Comparison of ENCODE assay signal across 8 cellular contexts in the genomic region with DNA sequence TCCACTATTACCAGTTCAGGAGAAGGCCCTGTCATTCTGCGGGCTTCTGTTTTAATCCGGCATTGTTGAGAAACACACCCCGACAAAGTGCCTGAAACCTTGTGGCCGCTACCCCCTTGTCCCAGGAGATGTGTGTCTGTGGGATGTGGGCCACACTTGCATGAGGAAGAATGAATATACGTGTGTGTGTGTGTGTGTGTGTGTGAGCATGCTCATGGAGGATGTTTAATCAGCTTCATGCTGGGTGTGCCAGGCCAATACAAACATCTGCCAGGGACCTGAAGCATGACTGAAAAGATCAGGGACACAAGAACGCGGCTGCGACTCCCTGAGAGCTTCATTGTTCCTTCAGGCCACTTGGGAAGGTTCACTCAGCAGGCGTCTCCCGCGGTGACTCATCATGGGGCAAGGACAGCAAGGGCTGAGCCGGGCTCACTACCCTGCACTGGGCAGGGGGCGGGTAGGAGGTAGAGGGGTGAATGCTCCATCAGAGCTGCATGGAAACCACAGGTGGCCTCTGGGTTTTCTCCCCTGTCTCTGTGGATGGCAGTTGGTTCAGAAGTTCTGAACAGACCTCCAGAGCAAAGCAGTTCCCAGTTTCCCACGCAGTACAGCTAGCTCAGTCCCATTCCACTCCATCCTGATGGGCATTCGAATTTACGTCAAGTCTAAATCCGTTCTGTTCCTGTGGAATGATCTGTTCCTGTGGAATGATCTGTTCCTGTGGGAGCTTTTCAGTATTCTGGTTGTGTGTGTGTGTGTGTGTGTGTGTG. TPM values are rescaled to one million over a fixed set of nuclear protein-coding genes. Genes with fewer than 3 reads are reported as not detected.
DNase-seq lines count a peak whose midpoint lies in the region; ATAC-seq, FAIRE-seq and TF ChIP-seq lines count a peak whose summit lies in the region.

No MANE protein-coding gene starts in this region.

- FAIRE-seq in K562 (lab: Jason Lieb, UNC) = peak; percentile 74
- FAIRE-seq in kidney (lab: Jason Lieb, UNC) = no peak

- no peaks in the 10 kb centered on the region for H3K9me3 Mint-ChIP-seq in activated CD4-positive, alpha-beta memory T cell treated with anti-CD3 and anti-CD28 coated beads for 36 hours
- no peaks in the 10 kb centered on the region for H3K9me3 Mint-ChIP-seq in activated CD4-positive, alpha-beta memory T cell treated with anti-CD3 and anti-CD28 coated beads, Interleukin-2, amount 10 ng/mL, durations not matched to agents 7 days and 5 days

- H3K79me2 ChIP-seq in K562 (ENCODE audit: control insufficient read depth, insufficient read depth, low read length) = peaks cover 56% of the 10 kb centered on the region

- ATAC-seq in K562 = peak; percentile 44
- no peak for ATAC-seq in HG02938 (IDR thresholded peaks at IDR 0.05; ENCODE audit: unreplicated experiment)

- H3K36me3 ChIP-seq in K562 (ENCODE audit: control insufficient read depth, insufficient read depth, low read length) (no peaks in the 10 kb centered on the region), kidney (ENCODE audit: control insufficient read depth in 1 of 2, insufficient read depth in 2 of 2, low read length in 2 of 2) (no peaks in the 10 kb centered on the region), spleen (no peaks in the 10 kb centered on the region)

- H3K27me3 Mint-ChIP-seq in activated CD4-positive, alpha-beta memory T cell treated with anti-CD3 and anti-CD28 coated beads for 36 hours = no peaks in the 10 kb centered on the region
- H3K27me3 Mint-ChIP-seq in activated CD4-positive, alpha-beta memory T cell treated with anti-CD3 and anti-CD28 coated beads, Interleukin-2, amount 10 ng/mL, durations not matched to agents 7 days and 5 days = no peaks in the 10 kb centered on the region

- intact Hi-C loops in activated CD4-positive, alpha-beta memory T cell treated with anti-CD3 and anti-CD28 coated beads for 36 hours (cut with micrococcal nuclease) = no loop called here
- intact Hi-C loops in K562 (cut with micrococcal nuclease) = no loop called here
- intact Hi-C loops in kidney (cut with DNase I) = no loop called here
- intact Hi-C loops in spleen (cut with DNase I; ENCODE audit: low total_unique reads) = no loop called here

- H3K27ac ChIP-seq in K562 (ENCODE audit: extremely low read depth, low read depth, low read length) (peak overlapping the region; percentile 84), kidney (ENCODE audit: low read depth in 2 of 2, low read length in 2 of 2) (peak overlapping the region; percentile 98 to 99), spleen (peak overlapping the region; percentile 89 to 100 (median 98))

- H3K4me1 ChIP-seq in K562 (replicated peaks in 1 of 2; ENCODE audit: control insufficient read depth in 2 of 2, insufficient read depth in 2 of 2, low read length in 2 of 2) (peaks cover 77 to 87% of the 10 kb centered on the region in 2 experiments), kidney (ENCODE audit: control insufficient read depth in 1 of 2, insufficient read depth in 1 of 2, low read depth in 1 of 2, low read length in 2 of 2) (peaks cover 76 to 80% of the 10 kb centered on the region in 2 donors), spleen (peaks cover 69 to 100% (median 96%) of the 10 kb centered on the region in 6 donors)

- 0 out of 4 replicates have a peak, but pooled peaks of 1 of the 2 experiments have one; percentile 1 for TF ChIP-seq RAD21 in K562 (CRISPR knock-in tag; conservative IDR thresholded peaks at IDR 0.05 in 1 of 2, IDR thresholded peaks at IDR 0.05 in 1 of 2)

- no peak for TF ChIP-seq EP300 in K562 (IDR thresholded peaks at IDR 0.05; ENCODE audit: low read length)

- DNase-seq in activated CD4-positive, alpha-beta memory T cell treated with anti-CD3 and anti-CD28 coated beads for 36 hours = peak; percentile 39
- DNase-seq in activated CD4-positive, alpha-beta memory T cell treated with anti-CD3 and anti-CD28 coated beads, Interleukin-2, amount 10 ng/mL, durations not matched to agents 7 days and 5 days = no peak
- peak; percentile 90 for DNase-seq in NCI-H2196 treated with DMSO at 0.1 percent for 48 hours (lab: John Stamatoyannopoulos, UW; ENCODE audit: unreplicated experiment)
- peak in 3 of 4 experiments; percentile 66 to 85 (median 73) for DNase-seq in K562 (ENCODE audit: extremely low read depth in 1 of 4, low spot score in 3 of 4)
- peak; percentile 95 for DNase-seq in kidney
- no peak for DNase-seq in spleen
- no peak for DNase-seq in activated gamma-delta T cell (lab: John Stamatoyannopoulos, UW)

- H3K27ac Mint-ChIP-seq in activated CD4-positive, alpha-beta memory T cell treated with anti-CD3 and anti-CD28 coated beads for 36 hours = peak overlapping the region; percentile 95
- no peak overlapping the region for H3K27ac Mint-ChIP-seq in activated CD4-positive, alpha-beta memory T cell treated with anti-CD3 and anti-CD28 coated beads, Interleukin-2, amount 10 ng/mL, durations not matched to agents 7 days and 5 days

- H3K9ac ChIP-seq in K562 (ENCODE audit: insufficient read depth in 1 of 2, low read depth in 2 of 2, low read length in 2 of 2) = peak overlapping the region; percentile 71 to 85
- peak overlapping the region; percentile 30 to 68 for H3K9ac ChIP-seq in kidney (ENCODE audit: low read length in 2 of 2)

- peak overlapping the region; percentile 6; the same call in 1 of the 2 replicates for H3K4me3 ChIP-seq in K562
- H3K4me3 ChIP-seq in kidney (ENCODE audit: low read length in 2 of 2) = peak overlapping the region in 1 of 2 donors; percentile 9
- peak overlapping the region in 1 of 8 donors; percentile 52 for H3K4me3 ChIP-seq in spleen

- POLR2A ChIA-PET in activated CD4-positive, alpha-beta memory T cell treated with anti-CD3 and anti-CD28 coated beads for 36 hours (lab: Charles Lee) = interaction anchor here (1.2 to 26.8 kb wide), 4 partner anchors 12 to 69 kb away, joined by 4 to 4089 read pairs (median 648); partner anchors contain the start of genes MALAT1 and NEAT1
- POLR2A ChIA-PET in activated CD4-positive, alpha-beta memory T cell treated with anti-CD3 and anti-CD28 coated beads, Interleukin-2, amount 10 ng/mL, durations not matched to agents 7 days and 5 days (lab: Charles Lee) = interaction anchor here (1.1 to 28.9 kb wide), 4 partner anchors 7 to 71 kb away, joined by 3 to 6840 read pairs (median 1583); partner anchors contain the start of genes MALAT1 and NEAT1
- POLR2A ChIA-PET in K562 (lab: Yijun Ruan, JAX) = interaction anchor here (0.6 to 27.6 kb wide), 5 partner anchors 11 to 663 kb away, joined by 3 to 2118 read pairs (median 704); partner anchors contain the start of genes MALAT1 and NEAT1

- H3K4me1 Mint-ChIP-seq in activated CD4-positive, alpha-beta memory T cell treated with anti-CD3 and anti-CD28 coated beads for 36 hours (ENCODE audit: low read depth) = peaks cover 69% of the 10 kb centered on the region
- peaks cover 58% of the 10 kb centered on the region for H3K4me1 Mint-ChIP-seq in activated CD4-positive, alpha-beta memory T cell treated with anti-CD3 and anti-CD28 coated beads, Interleukin-2, amount 10 ng/mL, durations not matched to agents 7 days and 5 days

- H4K20me1 ChIP-seq in K562 (replicated peaks; ENCODE audit: control insufficient read depth, insufficient read depth, low read length) = no peaks in the 10 kb centered on the region

- H3K9me3 ChIP-seq in K562 (replicated peaks; ENCODE audit: control insufficient read depth, insufficient read depth, low read depth, low read length) = no peaks in the 10 kb centered on the region
- no peaks in the 10 kb centered on the region for H3K9me3 ChIP-seq in kidney (ENCODE audit: control insufficient read depth in 1 of 2, low read length in 2 of 2)
- H3K9me3 ChIP-seq in spleen = no peaks in the 10 kb centered on the region

- in situ Hi-C loops in K562 (cut with MboI) = no loop called here

- TF ChIP-seq CTCF in K562 (IDR thresholded peaks at IDR 0.05 in 2 of 3, conservative IDR thresholded peaks at IDR 0.05 in 1 of 3; ENCODE audit: insufficient read depth in 2 of 3, low read depth in 1 of 3, low read length in 3 of 3) (no peak), kidney (IDR thresholded peaks at IDR 0.05; ENCODE audit: borderline replicate concordance, extremely low read depth, insufficient read depth) (no peak), spleen (IDR thresholded peaks at IDR 0.05 in 8 of 11, conservative IDR thresholded peaks at IDR 0.05 in 3 of 11) (no peak)

- H3K4me2 ChIP-seq in K562 (ENCODE audit: insufficient read depth, low read length) = peak overlapping the region; percentile 81

- peak overlapping the region; percentile 86 for H2AFZ ChIP-seq in K562 (ENCODE audit: low read depth, low read length)

- H3K4me3 Mint-ChIP-seq in activated CD4-positive, alpha-beta memory T cell treated with anti-CD3 and anti-CD28 coated beads for 36 hours = no peak overlapping the region
- H3K4me3 Mint-ChIP-seq in activated CD4-positive, alpha-beta memory T cell treated with anti-CD3 and anti-CD28 coated beads, Interleukin-2, amount 10 ng/mL, durations not matched to agents 7 days and 5 days = no peak overlapping the region

- H3K27me3 ChIP-seq in K562 (ENCODE audit: control insufficient read depth in 2 of 2, insufficient read depth in 2 of 2, low read length in 2 of 2) (no peaks in the 10 kb centered on the region), spleen (replicated peaks in 1 of 7) (no peaks in the 10 kb centered on the region)

- H3K36me3 Mint-ChIP-seq in activated CD4-positive, alpha-beta memory T cell treated with anti-CD3 and anti-CD28 coated beads for 36 hours = peaks cover 2% of the 10 kb centered on the region
- no peaks in the 10 kb centered on the region for H3K36me3 Mint-ChIP-seq in activated CD4-positive, alpha-beta memory T cell treated with anti-CD3 and anti-CD28 coated beads, Interleukin-2, amount 10 ng/mL, durations not matched to agents 7 days and 5 days (ENCODE audit: low read depth)

- 11% methylated on average over 17 of the region's 17 CpGs for WGBS in K562 (ENCODE audit: insufficient coverage, low coverage, missing lambda C conversion rate)
- WGBS in spleen, 5 donors = 38 to 58% (median 51%) methylated on average over 14 to 17 of the region's 17 CpGs

- peaks cover 6% of the 10 kb centered on the region for H3K9me1 ChIP-seq in K562 (ENCODE audit: control insufficient read depth, insufficient read depth, low read length)

- TF ChIP-seq POLR2A in K562 (conservative IDR thresholded peaks at IDR 0.05) (no peak; the same call in none of the 2 replicates), spleen (IDR thresholded peaks at IDR 0.05) (no peak)

- CTCF ChIA-PET in activated CD4-positive, alpha-beta memory T cell treated with anti-CD3 and anti-CD28 coated beads for 36 hours (lab: Charles Lee) = interaction anchor here (0.7 to 2.7 kb wide), 7 partner anchors 12 to 113 kb away, joined by 3 to 14 read pairs (median 4); no protein-coding TSS in a partner anchor
- CTCF ChIA-PET in activated CD4-positive, alpha-beta memory T cell treated with anti-CD3 and anti-CD28 coated beads, Interleukin-2, amount 10 ng/mL, durations not matched to agents 7 days and 5 days (lab: Charles Lee) = interaction anchor here (0.5 to 2.3 kb wide), 5 partner anchors 12 to 26 kb away, joined by 3 to 12 read pairs (median 3); no protein-coding TSS in a partner anchor
- CTCF ChIA-PET in K562 (lab: Yijun Ruan, JAX; ENCODE audit: low intra/inter-chr PET ratio) = no interaction called here

- no TSS peak for BruUV-seq in K562 (replicated peaks; lab: Mats Ljungman, UMichigan)

RNA-seq across cellular contexts. Expression of gene MALAT1, which starts 7.0 kb away (rescaled TPM):
- total RNA-seq in activated CD4-positive, alpha-beta memory T cell treated with anti-CD3 and anti-CD28 coated beads for 36 hours = 1,000 to 10,000 TPM; 8,046 to 8,888 TPM
- total RNA-seq in activated CD4-positive, alpha-beta memory T cell treated with anti-CD3 and anti-CD28 coated beads, Interleukin-2, amount 10 ng/mL, durations not matched to agents 7 days and 5 days = 1,000 to 10,000 TPM; 7,674 to 7,759 TPM
- total RNA-seq in K562 (2011; cell fraction: chromatin; rRNA removed; ENCODE audit: low replicate concordance) = 25,088 and 54,166 TPM in 2 replicates
- 9,055 and 12,105 TPM in 2 replicates for total RNA-seq in K562 (2011; cell fraction: nucleolus; rRNA removed)
- total RNA-seq in K562 (2011; cell fraction: nucleoplasm; rRNA removed) = 29,585 and 58,308 TPM in 2 replicates
- total RNA-seq in K562 (2014; rRNA removed) (1,943 and 2,212 TPM in 2 replicates), K562 (2014; rRNA removed; fragmentation: Illumina TruSeq; extraction: Trizol) (2,548 and 2,859 TPM in 2 replicates), K562 (2015; rRNA removed; fragmentation: Illumina TruSeq; extraction: Trizol) (2,437 and 2,551 TPM in 2 replicates), K562 (2021) (4,052 and 5,928 TPM in 2 replicates), kidney (15,262 TPM), spleen (over 10,000 TPM; 10,088 to 24,490 (median 13,598) TPM)
- polyA plus RNA-seq in K562 (2011; rRNA removed) (980 and 1,205 TPM in 2 replicates), K562 (2014; fragmentation: Illumina TruSeq; extraction: Trizol) (363 and 398 TPM in 2 replicates), K562 (2014; fragmentation: Nextera tagmentation; extraction: Ambion mirVana) (1,000 to 10,000 TPM; 1,606 to 8,715 TPM), K562 (2014; rRNA removed) (1,666 and 2,351 TPM in 2 replicates), kidney (ENCODE audit: insufficient read depth, low read depth, low replicate concordance) (219 TPM), spleen (100 to 1,000 TPM; 111 to 793 (median 171) TPM)
- 93.6 and 371 TPM in 2 replicates for polyA plus RNA-seq in K562 (2011; cell fraction: cytosol; rRNA removed)
- 5,475 and 8,513 TPM in 2 replicates for polyA plus RNA-seq in K562 (2011; cell fraction: nucleus; rRNA removed)
- 1,113 and 1,346 TPM in 2 replicates for polyA plus RNA-seq in K562 (2012)
- polyA minus RNA-seq in K562 (2011; rRNA and poly(A)+ RNA removed) = 5,106 and 10,064 TPM in 2 replicates
- 2,869 and 5,041 TPM in 2 replicates for polyA minus RNA-seq in K562 (2011; cell fraction: cytosol; rRNA and poly(A)+ RNA removed)
- polyA minus RNA-seq in K562 (2011; cell fraction: nucleus; rRNA and poly(A)+ RNA removed) = 20,177 and 33,147 TPM in 2 replicates

RNA-seq across cellular contexts. Expression of gene SCYL1, which starts 33.1 kb away (rescaled TPM):
- total RNA-seq in activated CD4-positive, alpha-beta memory T cell treated with anti-CD3 and anti-CD28 coated beads for 36 hours = 10 to 100 TPM; 67.8 to 69.8 TPM
- 10 to 100 TPM; 56.9 to 58.5 TPM for total RNA-seq in activated CD4-positive, alpha-beta memory T cell treated with anti-CD3 and anti-CD28 coated beads, Interleukin-2, amount 10 ng/mL, durations not matched to agents 7 days and 5 days
- total RNA-seq in K562 (2011; cell fraction: chromatin; rRNA removed; ENCODE audit: low replicate concordance) = 59.7 and 207 TPM in 2 replicates
- 125 and 130 TPM in 2 replicates for total RNA-seq in K562 (2011; cell fraction: nucleolus; rRNA removed)
- 91.0 and 98.2 TPM in 2 replicates for total RNA-seq in K562 (2011; cell fraction: nucleoplasm; rRNA removed)
- 145 and 156 TPM in 2 replicates for total RNA-seq in K562 (2014; rRNA removed)
- total RNA-seq in K562 (2014; rRNA removed; fragmentation: Illumina TruSeq; extraction: Trizol) = 14.2 and 20.2 TPM in 2 replicates
- total RNA-seq in K562 (2015; rRNA removed; fragmentation: Illumina TruSeq; extraction: Trizol) = 57.6 and 59.0 TPM in 2 replicates
- total RNA-seq in K562 (2021) = 113 and 115 TPM in 2 replicates
- 55.0 and 79.2 TPM in 2 replicates for polyA plus RNA-seq in K562 (2011; rRNA removed)
- polyA plus RNA-seq in K562 (2011; cell fraction: cytosol; rRNA removed) = 121 and 188 TPM in 2 replicates
- polyA plus RNA-seq in K562 (2011; cell fraction: nucleus; rRNA removed) = 124 and 172 TPM in 2 replicates
- 54.7 and 95.3 TPM in 2 replicates for polyA plus RNA-seq in K562 (2012)
- 76.1 and 81.3 TPM in 2 replicates for polyA plus RNA-seq in K562 (2014; fragmentation: Illumina TruSeq; extraction: Trizol)
- polyA plus RNA-seq in K562 (2014; fragmentation: Nextera tagmentation; extraction: Ambion mirVana) = 1 to 10 TPM; 1.9 to 4.7 TPM
- 96.0 and 104 TPM in 2 replicates for polyA plus RNA-seq in K562 (2014; rRNA removed)
- polyA minus RNA-seq in K562 (2011; rRNA and poly(A)+ RNA removed) = 27.0 and 42.0 TPM in 2 replicates
- polyA minus RNA-seq in K562 (2011; cell fraction: cytosol; rRNA and poly(A)+ RNA removed) = 62.5 and 74.3 TPM in 2 replicates
- 31.2 and 38.2 TPM in 2 replicates for polyA minus RNA-seq in K562 (2011; cell fraction: nucleus; rRNA and poly(A)+ RNA removed)
- total RNA-seq in kidney = 72.2 TPM
- 78.9 TPM for polyA plus RNA-seq in kidney (ENCODE audit: insufficient read depth, low read depth, low replicate concordance)
- 100 to 1,000 TPM in 2 of 7 donors, 10 to 100 TPM in 5; 64.7 to 125 (median 77.4) TPM for total RNA-seq in spleen
- polyA plus RNA-seq in spleen = 10 to 100 TPM; 52.4 to 70.6 (median 60.7) TPM

Comparison
In these comparisons a context has a peak if more than half of its experiments do, and no peak if none do; other contexts are left out.
1. DNase-seq: peak in activated CD4-positive, alpha-beta memory T cell treated with anti-CD3 and anti-CD28 coated beads for 36 hours (single experiment), NCI-H2196 treated with DMSO at 0.1 percent for 48 hours (single experiment), K562 (3 of 4) and kidney (single experiment); none in activated CD4-positive, alpha-beta memory T cell treated with anti-CD3 and anti-CD28 coated beads, Interleukin-2, amount 10 ng/mL, durations not matched to agents 7 days and 5 days (single experiment), spleen (single experiment) and activated gamma-delta T cell (single experiment).
2. Peak in every context shown above with its lines, with median percentiles within 50 percentile points of each other: H3K27ac ChIP-seq.